1 cellular context compared by ENCODE assay signal in genomic region chr15:99251436-99251821, GRCh38.
A peak's percentile ranks its signal among the peaks of the same experiment; 100 is the strongest.
TF ChIP-seq lines count a peak whose summit lies in the region.

TSS of gene LRRC28 (plus strand) at chr15:99251481. CDS start at chr15:99255958, 4,477 bp downstream.

TF ChIP-seq in GM23338, 12 proteins besides CTCF, POLR2A, EP300 and RAD21 (continued from another document):
- TF ChIP-seq ZNF462 (CRISPR knock-in tag; IDR thresholded peaks at IDR 0.05) (no peak), POLR2AphosphoS5 (IDR thresholded peaks at IDR 0.05; ENCODE audit: low read depth) (peak; percentile 72), EZH2phosphoT487 (IDR thresholded peaks at IDR 0.05; ENCODE audit: unreplicated experiment) (no peak), ZNF114 (CRISPR knock-in tag; IDR thresholded peaks at IDR 0.05) (no peak), ZNF331 (CRISPR knock-in tag; IDR thresholded peaks at IDR 0.05; ENCODE audit: low read depth) (no peak)
